In genomic region chr6:11931296-11932035, GRCh38 we compare ENCODE assay signal across 1 cellular context.
TF ChIP-seq lines count a peak whose summit lies in the region.

No MANE protein-coding gene starts in this region.

TF ChIP-seq in K562, 482 proteins besides CTCF, POLR2A, EP300 and RAD21 (continued from another document and continues in another):
- TF ChIP-seq ARID3A (IDR thresholded peaks at IDR 0.05; ENCODE audit: borderline replicate concordance, low read depth, low read length): peak; percentile 83; the same call in 1 of the 2 replicates
- TF ChIP-seq KLF16 (IDR thresholded peaks at IDR 0.05): peak; percentile 88
- TF ChIP-seq SP2 (IDR thresholded peaks at IDR 0.05; ENCODE audit: extremely low read depth, low read depth, low read length, poor library complexity, severe bottlenecking): no peak
- peak; percentile 67 for TF ChIP-seq ZNF644 (tag; IDR thresholded peaks at IDR 0.05; ENCODE audit: low read depth)
- 0 out of 2 replicates have a peak, but pooled peaks have one; percentile 36 for TF ChIP-seq ZNF75A (CRISPR knock-in tag; IDR thresholded peaks at IDR 0.05)
- TF ChIP-seq NFE2 (IDR thresholded peaks at IDR 0.05; ENCODE audit: low read depth): peak; percentile 25; the same call in 1 of the 2 replicates
- TF ChIP-seq KDM1A (IDR thresholded peaks at IDR 0.05): peak; percentile 81 to 89
- TF ChIP-seq AFF1 (IDR thresholded peaks at IDR 0.05; ENCODE audit: low read depth in 1 of 2, partially characterized antibody in 2 of 2): peak in 1 of 2 experiments; percentile 60
- peak; percentile 99 for TF ChIP-seq SMARCE1 (IDR thresholded peaks at IDR 0.05)
- no peak for TF ChIP-seq ZNF133 (CRISPR knock-in tag; IDR thresholded peaks at IDR 0.05)
- TF ChIP-seq HOXB6 (CRISPR knock-in tag; IDR thresholded peaks at IDR 0.05; ENCODE audit: borderline replicate concordance): no peak
- 0 out of 2 replicates have a peak, but pooled peaks have one; percentile 40 for TF ChIP-seq ZNF668 (CRISPR knock-in tag; IDR thresholded peaks at IDR 0.05)
- TF ChIP-seq ETS2 (tag; IDR thresholded peaks at IDR 0.05; ENCODE audit: borderline replicate concordance, poor library complexity, severe bottlenecking): no peak
- TF ChIP-seq ZNF583 (CRISPR knock-in tag; IDR thresholded peaks at IDR 0.05): peak; percentile 57; the same call in 1 of the 2 replicates
- TF ChIP-seq MCM2 (IDR thresholded peaks at IDR 0.05; ENCODE audit: low read depth): no peak
- no peak for TF ChIP-seq STAG1 (CRISPR knock-in tag; IDR thresholded peaks at IDR 0.05; ENCODE audit: borderline replicate concordance)
- TF ChIP-seq FOXP1 (CRISPR knock-in tag; IDR thresholded peaks at IDR 0.05): no peak; the same call in 1 of the 2 replicates
- no peak for TF ChIP-seq XRCC4 (IDR thresholded peaks at IDR 0.05; ENCODE audit: extremely low read depth, insufficient read depth, insufficient read length)
- TF ChIP-seq FOXK2 (conservative IDR thresholded peaks at IDR 0.05 in 1 of 2, IDR thresholded peaks at IDR 0.05 in 1 of 2; ENCODE audit: low read depth in 2 of 2): peak in 1 of 2 experiments; percentile 47; a peak in 2 of 4 replicates
- TF ChIP-seq REST (CRISPR knock-in tag; IDR thresholded peaks at IDR 0.05; ENCODE audit: low read depth): no peak
- TF ChIP-seq HLTF (IDR thresholded peaks at IDR 0.05): no peak; the same call in 1 of the 2 replicates
- no peak for TF ChIP-seq ZNF655 (CRISPR knock-in tag; IDR thresholded peaks at IDR 0.05)
- peak; percentile 94 for TF ChIP-seq ZNF592 (IDR thresholded peaks at IDR 0.05)
- TF ChIP-seq TRIM25 (IDR thresholded peaks at IDR 0.05; ENCODE audit: borderline replicate concordance): no peak
- TF ChIP-seq CXXC5 (CRISPR knock-in tag; IDR thresholded peaks at IDR 0.05): peak; percentile 60
- 0 out of 4 replicates have a peak, but pooled peaks of 1 of the 2 experiments have one; percentile 19 for TF ChIP-seq SRF (CRISPR knock-in tag; IDR thresholded peaks at IDR 0.05)
- no peak for TF ChIP-seq TRIM28 (IDR thresholded peaks at IDR 0.05)
- TF ChIP-seq ZFP36 (IDR thresholded peaks at IDR 0.05; ENCODE audit: low read depth, low read length, partially characterized antibody): peak; percentile 75
- peak in 1 of 2 experiments; percentile 40 for TF ChIP-seq E2F6 (IDR thresholded peaks at IDR 0.05; ENCODE audit: borderline replicate concordance in 1 of 2, extremely low read depth in 1 of 2, insufficient read depth in 1 of 2, insufficient read length in 1 of 2, low read depth in 1 of 2, low read length in 1 of 2, poor library complexity in 1 of 2, severe bottlenecking in 1 of 2)
- peak; percentile 42; the same call in 1 of the 2 replicates for TF ChIP-seq MAX (CRISPR knock-in tag; IDR thresholded peaks at IDR 0.05)
- peak; percentile 95 for TF ChIP-seq ZEB2 (IDR thresholded peaks at IDR 0.05)
- no peak for TF ChIP-seq FOXJ3 (CRISPR knock-in tag; IDR thresholded peaks at IDR 0.05)
- no peak for TF ChIP-seq ZBTB26 (CRISPR knock-in tag; IDR thresholded peaks at IDR 0.05)
- peak; percentile 76; the same call in 1 of the 2 replicates for TF ChIP-seq PHB2 (IDR thresholded peaks at IDR 0.05; ENCODE audit: low read depth)
- TF ChIP-seq DEAF1 (CRISPR knock-in tag; IDR thresholded peaks at IDR 0.05): no peak
- no peak for TF ChIP-seq COPS2 (conservative IDR thresholded peaks at IDR 0.05)
- no peak for TF ChIP-seq RBM22 (IDR thresholded peaks at IDR 0.05; ENCODE audit: low read depth, low read length, poor library complexity, severe bottlenecking)
